In the genomic region with DNA sequence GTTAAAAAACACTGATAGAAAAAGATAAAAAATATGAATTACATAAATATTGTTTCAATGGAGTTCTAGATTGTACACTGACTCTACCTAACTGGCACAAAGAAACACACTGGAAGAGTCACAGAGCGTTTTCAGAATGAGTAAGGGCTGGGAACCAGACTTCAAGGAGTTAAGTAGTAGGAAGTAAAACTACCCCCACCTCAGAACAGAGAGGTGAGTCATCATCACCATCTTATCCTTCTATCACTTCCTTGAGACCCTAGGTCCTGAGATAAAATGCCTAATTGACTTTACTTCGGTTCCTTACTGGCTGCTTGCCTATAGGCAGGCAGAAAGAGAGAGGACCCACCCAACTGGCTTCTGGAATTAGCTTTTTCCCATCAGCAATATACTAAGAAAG, we compare ENCODE assay signal across 1 cellular context.
TF ChIP-seq lines count a peak whose summit lies in the region.

No MANE protein-coding gene starts in this region.

TF ChIP-seq in GM12878, 131 proteins besides CTCF, POLR2A, EP300 and RAD21 (continued from another document):
- TF ChIP-seq, protein P1, sequence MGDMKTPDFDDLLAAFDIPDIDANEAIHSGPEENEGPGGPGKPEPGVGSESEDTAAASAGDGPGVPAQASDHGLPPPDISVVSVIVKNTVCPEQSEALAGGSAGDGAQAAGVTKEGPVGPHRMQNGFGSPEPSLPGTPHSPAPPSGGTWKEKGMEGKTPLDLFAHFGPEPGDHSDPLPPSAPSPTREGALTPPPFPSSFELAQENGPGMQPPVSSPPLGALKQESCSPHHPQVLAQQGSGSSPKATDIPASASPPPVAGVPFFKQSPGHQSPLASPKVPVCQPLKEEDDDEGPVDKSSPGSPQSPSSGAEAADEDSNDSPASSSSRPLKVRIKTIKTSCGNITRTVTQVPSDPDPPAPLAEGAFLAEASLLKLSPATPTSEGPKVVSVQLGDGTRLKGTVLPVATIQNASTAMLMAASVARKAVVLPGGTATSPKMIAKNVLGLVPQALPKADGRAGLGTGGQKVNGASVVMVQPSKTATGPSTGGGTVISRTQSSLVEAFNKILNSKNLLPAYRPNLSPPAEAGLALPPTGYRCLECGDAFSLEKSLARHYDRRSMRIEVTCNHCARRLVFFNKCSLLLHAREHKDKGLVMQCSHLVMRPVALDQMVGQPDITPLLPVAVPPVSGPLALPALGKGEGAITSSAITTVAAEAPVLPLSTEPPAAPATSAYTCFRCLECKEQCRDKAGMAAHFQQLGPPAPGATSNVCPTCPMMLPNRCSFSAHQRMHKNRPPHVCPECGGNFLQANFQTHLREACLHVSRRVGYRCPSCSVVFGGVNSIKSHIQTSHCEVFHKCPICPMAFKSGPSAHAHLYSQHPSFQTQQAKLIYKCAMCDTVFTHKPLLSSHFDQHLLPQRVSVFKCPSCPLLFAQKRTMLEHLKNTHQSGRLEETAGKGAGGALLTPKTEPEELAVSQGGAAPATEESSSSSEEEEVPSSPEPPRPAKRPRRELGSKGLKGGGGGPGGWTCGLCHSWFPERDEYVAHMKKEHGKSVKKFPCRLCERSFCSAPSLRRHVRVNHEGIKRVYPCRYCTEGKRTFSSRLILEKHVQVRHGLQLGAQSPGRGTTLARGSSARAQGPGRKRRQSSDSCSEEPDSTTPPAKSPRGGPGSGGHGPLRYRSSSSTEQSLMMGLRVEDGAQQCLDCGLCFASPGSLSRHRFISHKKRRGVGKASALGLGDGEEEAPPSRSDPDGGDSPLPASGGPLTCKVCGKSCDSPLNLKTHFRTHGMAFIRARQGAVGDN (IDR thresholded peaks at IDR 0.05), result no peak
- TF ChIP-seq JUNB (IDR thresholded peaks at IDR 0.05) (no peak), ZNF622 (IDR thresholded peaks at IDR 0.05) (no peak), SUPT20H (IDR thresholded peaks at IDR 0.05; ENCODE audit: borderline replicate concordance, control insufficient read depth, low read depth, low read length) (no peak), FOS (IDR thresholded peaks at IDR 0.05; ENCODE audit: borderline replicate concordance, extremely low read depth, insufficient read length) (no peak), MXI1 (IDR thresholded peaks at IDR 0.05; ENCODE audit: low read depth, low read length) (no peak), CREM (IDR thresholded peaks at IDR 0.05; ENCODE audit: low read depth) (no peak), ZNF384 (IDR thresholded peaks at IDR 0.05; ENCODE audit: borderline replicate concordance, low read depth, low read length) (no peak)
- TF ChIP-seq, protein P2, sequence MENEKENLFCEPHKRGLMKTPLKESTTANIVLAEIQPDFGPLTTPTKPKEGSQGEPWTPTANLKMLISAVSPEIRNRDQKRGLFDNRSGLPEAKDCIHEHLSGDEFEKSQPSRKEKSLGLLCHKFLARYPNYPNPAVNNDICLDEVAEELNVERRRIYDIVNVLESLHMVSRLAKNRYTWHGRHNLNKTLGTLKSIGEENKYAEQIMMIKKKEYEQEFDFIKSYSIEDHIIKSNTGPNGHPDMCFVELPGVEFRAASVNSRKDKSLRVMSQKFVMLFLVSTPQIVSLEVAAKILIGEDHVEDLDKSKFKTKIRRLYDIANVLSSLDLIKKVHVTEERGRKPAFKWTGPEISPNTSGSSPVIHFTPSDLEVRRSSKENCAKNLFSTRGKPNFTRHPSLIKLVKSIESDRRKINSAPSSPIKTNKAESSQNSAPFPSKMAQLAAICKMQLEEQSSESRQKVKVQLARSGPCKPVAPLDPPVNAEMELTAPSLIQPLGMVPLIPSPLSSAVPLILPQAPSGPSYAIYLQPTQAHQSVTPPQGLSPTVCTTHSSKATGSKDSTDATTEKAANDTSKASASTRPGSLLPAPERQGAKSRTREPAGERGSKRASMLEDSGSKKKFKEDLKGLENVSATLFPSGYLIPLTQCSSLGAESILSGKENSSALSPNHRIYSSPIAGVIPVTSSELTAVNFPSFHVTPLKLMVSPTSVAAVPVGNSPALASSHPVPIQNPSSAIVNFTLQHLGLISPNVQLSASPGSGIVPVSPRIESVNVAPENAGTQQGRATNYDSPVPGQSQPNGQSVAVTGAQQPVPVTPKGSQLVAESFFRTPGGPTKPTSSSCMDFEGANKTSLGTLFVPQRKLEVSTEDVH (IDR thresholded peaks at IDR 0.05; ENCODE audit: low read depth, partially characterized antibody), result no peak
TF ChIP-seq in GM12878: peak in this region for 0.
